ENCODE assay signal across 8 cellular contexts in the genomic region with DNA sequence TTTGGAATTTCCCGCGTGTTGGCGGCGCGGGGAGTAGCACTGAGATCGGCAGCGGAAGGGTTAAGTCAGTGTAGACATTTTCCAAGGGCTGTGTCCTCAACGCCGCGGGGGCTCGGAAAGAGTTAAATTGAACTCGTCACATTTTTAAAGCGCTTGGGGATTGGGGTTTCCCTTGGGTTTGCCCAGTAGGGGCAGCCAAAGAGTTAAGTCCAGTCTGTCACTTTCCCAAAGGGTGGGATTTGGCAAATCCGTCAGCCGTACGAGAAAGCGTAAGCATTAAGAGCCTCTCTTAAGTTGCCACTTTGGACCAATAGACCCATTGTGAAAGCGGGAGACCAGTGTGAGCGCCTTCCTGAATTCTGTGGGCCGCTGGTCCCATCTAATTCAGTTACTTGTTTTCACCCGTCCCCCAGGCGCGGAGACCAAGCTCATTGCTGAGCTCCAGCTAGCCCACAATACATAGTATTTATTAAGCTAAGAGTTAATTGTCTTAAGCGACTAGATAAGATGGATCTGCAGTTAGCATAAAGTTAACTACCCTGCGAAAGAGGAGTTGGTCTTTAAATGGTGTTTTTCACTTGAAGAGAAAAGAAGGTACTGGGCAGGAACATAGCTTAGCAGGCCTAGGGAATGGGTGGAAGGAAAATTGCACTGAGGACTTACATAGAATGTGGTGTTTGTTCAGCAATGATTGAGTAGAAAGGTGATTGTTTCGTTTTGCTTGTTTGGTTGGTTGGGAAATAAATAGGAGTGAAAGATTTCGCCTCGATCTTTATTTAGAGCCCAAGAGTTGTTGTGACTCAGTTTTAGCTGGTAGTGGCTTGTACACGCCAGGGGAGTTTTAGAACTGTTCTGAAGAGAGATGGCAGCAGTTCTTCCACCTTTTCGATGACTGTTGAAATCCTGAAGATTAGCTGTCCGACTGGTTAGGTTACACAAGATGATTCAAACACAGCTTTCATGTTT. TPM values are rescaled to one million over a fixed set of nuclear protein-coding genes. Genes with fewer than 3 reads are reported as not detected.
A peak's percentile ranks its signal among the peaks of the same experiment; 100 is the strongest.
DNase-seq lines count a peak whose midpoint lies in the region; ATAC-seq and TF ChIP-seq lines count a peak whose summit lies in the region.

No MANE protein-coding gene starts in this region.

- no peaks in the 10 kb centered on the region for H3K9me3 ChIP-seq in ascending aorta
- H3K9me3 ChIP-seq in right atrium auricular region, result no peaks in the 10 kb centered on the region

- H3K27ac Mint-ChIP-seq in activated naive CD4-positive, alpha-beta T cell treated with anti-CD3 and anti-CD28 coated beads for 36 hours, result peak overlapping the region; percentile 90
- peak overlapping the region; percentile 96 for H3K27ac Mint-ChIP-seq in progenitor cell of endocrine pancreas

- ATAC-seq in HG03045 (IDR thresholded peaks at IDR 0.05; ENCODE audit: unreplicated experiment), result peak; percentile 20

- H3K4me1 ChIP-seq in ascending aorta (peaks cover 0 to 25% of the 10 kb centered on the region in 2 donors), right atrium auricular region (peaks cover 0 to 37% of the 10 kb centered on the region in 2 donors)

- H3K36me3 ChIP-seq in ascending aorta (no peaks in the 10 kb centered on the region), right atrium auricular region (no peaks in the 10 kb centered on the region)

- H3K4me3 ChIP-seq in ascending aorta (peak overlapping the region; percentile 87 to 98), right atrium auricular region (peak overlapping the region; percentile 93 to 99)

- H3K27ac ChIP-seq in ascending aorta, result peak overlapping the region; percentile 92 to 93
- peak overlapping the region; percentile 94 to 95 for H3K27ac ChIP-seq in right atrium auricular region

- CTCF ChIA-PET in activated naive CD4-positive, alpha-beta T cell treated with anti-CD3 and anti-CD28 coated beads for 36 hours (lab: Charles Lee), result interaction anchor here (0.5 to 5.8 kb wide), 11 partner anchors 10 to 802 kb away, joined by 3 to 54 read pairs (median 3); no protein-coding TSS in a partner anchor

- intact Hi-C loops in activated naive CD4-positive, alpha-beta T cell treated with anti-CD3 and anti-CD28 coated beads for 36 hours (cut with micrococcal nuclease), result loop anchor here (1.0 to 5.0 kb wide), 13 partner anchors 38 to 1946 kb away; partner anchors contain the start of genes CRBN, EDEM1, ITPR1 and SETMAR
- intact Hi-C loops in ascending aorta (cut with DNase I), result loop anchor here (1.0 to 5.0 kb wide), 4 partner anchors 64 to 821 kb away; partner anchors contain the start of genes BHLHE40, EDEM1 and SETMAR

- peak overlapping the region; percentile 90 for H3K4me3 Mint-ChIP-seq in activated naive CD4-positive, alpha-beta T cell treated with anti-CD3 and anti-CD28 coated beads for 36 hours
- H3K4me3 Mint-ChIP-seq in progenitor cell of endocrine pancreas (ENCODE audit: low read depth), result peak overlapping the region; percentile 94

- peak; percentile 51 for DNase-seq in activated naive CD4-positive, alpha-beta T cell treated with anti-CD3 and anti-CD28 coated beads for 36 hours
- no peak for DNase-seq in activated naive CD4-positive, alpha-beta T cell treated with anti-CD3 and anti-CD28 coated beads, Interleukin-2, amount 50 U/mL, for 16 hours
- DNase-seq in RPMI8226 (peak; percentile 40), ascending aorta (ENCODE audit: low spot score in 2 of 2) (peak in 1 of 2 donors; percentile 74), right atrium auricular region (ENCODE audit: low spot score) (peak; percentile 65), progenitor cell of endocrine pancreas (ENCODE audit: low spot score, unreplicated experiment) (no peak), NCI-H1694 treated with DMSO at 0.1 percent for 48 hours (lab: John Stamatoyannopoulos, UW) (no peak)

- no peaks in the 10 kb centered on the region for H3K27me3 Mint-ChIP-seq in activated naive CD4-positive, alpha-beta T cell treated with anti-CD3 and anti-CD28 coated beads for 36 hours (ENCODE audit: low read depth)
- no peaks in the 10 kb centered on the region for H3K27me3 Mint-ChIP-seq in progenitor cell of endocrine pancreas

- peaks cover 4% of the 10 kb centered on the region for H3K36me3 Mint-ChIP-seq in activated naive CD4-positive, alpha-beta T cell treated with anti-CD3 and anti-CD28 coated beads for 36 hours (ENCODE audit: low read depth)
- peaks cover 2% of the 10 kb centered on the region for H3K36me3 Mint-ChIP-seq in progenitor cell of endocrine pancreas (ENCODE audit: insufficient read depth)

- TF ChIP-seq CTCF in ascending aorta (IDR thresholded peaks at IDR 0.05) (peak in 1 of 3 experiments; percentile 4), right atrium auricular region (IDR thresholded peaks at IDR 0.05) (peak in 1 of 2 donors; percentile 19), progenitor cell of endocrine pancreas (IDR thresholded peaks at IDR 0.05; ENCODE audit: unreplicated experiment) (peak; percentile 17)

- H3K4me1 Mint-ChIP-seq in activated naive CD4-positive, alpha-beta T cell treated with anti-CD3 and anti-CD28 coated beads for 36 hours (ENCODE audit: low read depth), result peaks cover 42% of the 10 kb centered on the region
- peaks cover 12% of the 10 kb centered on the region for H3K4me1 Mint-ChIP-seq in progenitor cell of endocrine pancreas (ENCODE audit: low read depth)

- no peaks in the 10 kb centered on the region for H3K27me3 ChIP-seq in ascending aorta
- H3K27me3 ChIP-seq in right atrium auricular region, result no peaks in the 10 kb centered on the region

- no peaks in the 10 kb centered on the region for H3K9me3 Mint-ChIP-seq in activated naive CD4-positive, alpha-beta T cell treated with anti-CD3 and anti-CD28 coated beads for 36 hours
- H3K9me3 Mint-ChIP-seq in progenitor cell of endocrine pancreas (ENCODE audit: low read depth), result no peaks in the 10 kb centered on the region

RNA-seq across cellular contexts. Expression of gene ARL8B, which starts 0.9 kb away (rescaled TPM):
- total RNA-seq in activated naive CD4-positive, alpha-beta T cell treated with anti-CD3 and anti-CD28 coated beads for 36 hours, result 10 to 100 TPM; 38.4 to 39.3 TPM
- total RNA-seq in ascending aorta (6.4 TPM), right atrium auricular region (10 to 100 TPM; 33.9 to 35.6 TPM), progenitor cell of endocrine pancreas (36.8 and 37.7 TPM in 2 replicates)

Comparison
In these comparisons a context has a peak if more than half of its experiments do, and no peak if none do; other contexts are left out.
1. DNase-seq: peak in activated naive CD4-positive, alpha-beta T cell treated with anti-CD3 and anti-CD28 coated beads for 36 hours (single experiment), RPMI8226 (single experiment) and right atrium auricular region (single experiment); none in activated naive CD4-positive, alpha-beta T cell treated with anti-CD3 and anti-CD28 coated beads, Interleukin-2, amount 50 U/mL, for 16 hours (single experiment), progenitor cell of endocrine pancreas (single experiment) and NCI-H1694 treated with DMSO at 0.1 percent for 48 hours (single experiment).